ENCODE assay signal across 2 cellular contexts in the genomic region with DNA sequence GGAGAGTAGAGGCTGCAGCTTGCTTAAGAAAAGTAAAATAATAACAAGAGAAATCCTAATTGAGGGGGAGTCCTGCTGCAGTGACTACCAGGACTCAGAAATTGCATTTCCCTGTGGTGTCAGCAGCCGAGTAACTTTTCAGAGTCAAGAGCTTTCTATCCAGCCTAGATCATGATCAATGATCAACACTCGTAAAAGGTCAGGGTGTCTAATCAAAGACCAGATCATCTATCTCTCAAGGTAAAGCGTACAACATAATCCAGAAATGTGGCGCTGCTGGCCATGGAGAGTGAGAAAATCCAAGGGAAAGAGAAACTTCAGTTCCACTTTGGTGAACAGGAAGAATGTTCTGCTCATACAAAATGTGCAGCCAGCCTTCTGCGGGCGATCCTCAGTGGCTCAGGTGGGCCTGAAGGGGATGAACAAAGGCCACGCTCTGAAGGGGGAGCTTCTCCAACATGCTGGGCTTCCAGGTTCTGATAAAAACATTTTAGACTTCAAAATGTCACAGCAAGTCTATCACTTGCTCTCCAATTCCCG.
TF ChIP-seq lines count a peak whose summit lies in the region.

No MANE protein-coding gene starts in this region.

TF ChIP-seq in endothelial cell of umbilical vein, 7 proteins besides CTCF, POLR2A, EP300 and RAD21:
- no peak for TF ChIP-seq POLR2AphosphoS5 (IDR thresholded peaks at IDR 0.05; ENCODE audit: insufficient read depth, low read depth, low read length)
- no peak for TF ChIP-seq MYC (IDR thresholded peaks at IDR 0.05; ENCODE audit: low read depth, low read length)
TF ChIP-seq in endothelial cell of umbilical vein: peak in this region for 0.

TF ChIP-seq in SK-N-SH, 30 proteins besides CTCF, POLR2A, EP300 and RAD21:
- TF ChIP-seq GATA2 (CRISPR knock-in tag; IDR thresholded peaks at IDR 0.05) (no peak), NFIC (IDR thresholded peaks at IDR 0.05; ENCODE audit: borderline replicate concordance) (no peak), SIN3A (IDR thresholded peaks at IDR 0.05; ENCODE audit: borderline replicate concordance, low read depth, low read length) (no peak), FOSL2 (IDR thresholded peaks at IDR 0.05; ENCODE audit: borderline replicate concordance, low read depth) (no peak), GABPA (IDR thresholded peaks at IDR 0.05; ENCODE audit: low read depth) (no peak), TEAD4 (IDR thresholded peaks at IDR 0.05; ENCODE audit: borderline replicate concordance, insufficient read depth) (no peak), SMC3 (IDR thresholded peaks at IDR 0.05; ENCODE audit: low read depth, low read length) (no peak), RFX5 (IDR thresholded peaks at IDR 0.05; ENCODE audit: low read length) (no peak), TCF12 (IDR thresholded peaks at IDR 0.05) (no peak), TAF1 (IDR thresholded peaks at IDR 0.05; ENCODE audit: borderline replicate concordance, low read depth, low read length) (no peak), JUND (IDR thresholded peaks at IDR 0.05) (no peak), RXRA (IDR thresholded peaks at IDR 0.05; ENCODE audit: borderline replicate concordance, low read depth) (no peak), YY1 (IDR thresholded peaks at IDR 0.05; ENCODE audit: low read depth) (no peak), EZH2phosphoT487 (IDR thresholded peaks at IDR 0.05; ENCODE audit: borderline replicate concordance, low read depth) (no peak), POLR2AphosphoS5 (IDR thresholded peaks at IDR 0.05; ENCODE audit: low read depth, low read length) (no peak), NRF1 (IDR thresholded peaks at IDR 0.05; ENCODE audit: low read depth, low read length) (no peak)
- TF ChIP-seq, protein P1, sequence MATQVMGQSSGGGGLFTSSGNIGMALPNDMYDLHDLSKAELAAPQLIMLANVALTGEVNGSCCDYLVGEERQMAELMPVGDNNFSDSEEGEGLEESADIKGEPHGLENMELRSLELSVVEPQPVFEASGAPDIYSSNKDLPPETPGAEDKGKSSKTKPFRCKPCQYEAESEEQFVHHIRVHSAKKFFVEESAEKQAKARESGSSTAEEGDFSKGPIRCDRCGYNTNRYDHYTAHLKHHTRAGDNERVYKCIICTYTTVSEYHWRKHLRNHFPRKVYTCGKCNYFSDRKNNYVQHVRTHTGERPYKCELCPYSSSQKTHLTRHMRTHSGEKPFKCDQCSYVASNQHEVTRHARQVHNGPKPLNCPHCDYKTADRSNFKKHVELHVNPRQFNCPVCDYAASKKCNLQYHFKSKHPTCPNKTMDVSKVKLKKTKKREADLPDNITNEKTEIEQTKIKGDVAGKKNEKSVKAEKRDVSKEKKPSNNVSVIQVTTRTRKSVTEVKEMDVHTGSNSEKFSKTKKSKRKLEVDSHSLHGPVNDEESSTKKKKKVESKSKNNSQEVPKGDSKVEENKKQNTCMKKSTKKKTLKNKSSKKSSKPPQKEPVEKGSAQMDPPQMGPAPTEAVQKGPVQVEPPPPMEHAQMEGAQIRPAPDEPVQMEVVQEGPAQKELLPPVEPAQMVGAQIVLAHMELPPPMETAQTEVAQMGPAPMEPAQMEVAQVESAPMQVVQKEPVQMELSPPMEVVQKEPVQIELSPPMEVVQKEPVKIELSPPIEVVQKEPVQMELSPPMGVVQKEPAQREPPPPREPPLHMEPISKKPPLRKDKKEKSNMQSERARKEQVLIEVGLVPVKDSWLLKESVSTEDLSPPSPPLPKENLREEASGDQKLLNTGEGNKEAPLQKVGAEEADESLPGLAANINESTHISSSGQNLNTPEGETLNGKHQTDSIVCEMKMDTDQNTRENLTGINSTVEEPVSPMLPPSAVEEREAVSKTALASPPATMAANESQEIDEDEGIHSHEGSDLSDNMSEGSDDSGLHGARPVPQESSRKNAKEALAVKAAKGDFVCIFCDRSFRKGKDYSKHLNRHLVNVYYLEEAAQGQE (IDR thresholded peaks at IDR 0.05; ENCODE audit: low read depth, low read length), result no peak
- TF ChIP-seq, protein P2, sequence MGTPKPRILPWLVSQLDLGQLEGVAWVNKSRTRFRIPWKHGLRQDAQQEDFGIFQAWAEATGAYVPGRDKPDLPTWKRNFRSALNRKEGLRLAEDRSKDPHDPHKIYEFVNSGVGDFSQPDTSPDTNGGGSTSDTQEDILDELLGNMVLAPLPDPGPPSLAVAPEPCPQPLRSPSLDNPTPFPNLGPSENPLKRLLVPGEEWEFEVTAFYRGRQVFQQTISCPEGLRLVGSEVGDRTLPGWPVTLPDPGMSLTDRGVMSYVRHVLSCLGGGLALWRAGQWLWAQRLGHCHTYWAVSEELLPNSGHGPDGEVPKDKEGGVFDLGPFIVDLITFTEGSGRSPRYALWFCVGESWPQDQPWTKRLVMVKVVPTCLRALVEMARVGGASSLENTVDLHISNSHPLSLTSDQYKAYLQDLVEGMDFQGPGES (IDR thresholded peaks at IDR 0.05; ENCODE audit: low read depth, low read length), result no peak
